In genomic region chr1:198628064-198628455, GRCh38 we compare ENCODE assay signal across 19 cellular contexts. TPM values are rescaled to one million over a fixed set of nuclear protein-coding genes. Genes with fewer than 3 reads are reported as not detected.
DNase-seq lines count a peak whose midpoint lies in the region; ATAC-seq, FAIRE-seq and TF ChIP-seq lines count a peak whose summit lies in the region.
"Had no signal": no experiment of that assay in that cellular context is flagged by ENCODE, and none has a peak within 500 bp of the region (broad histone marks: within the 10 kb centered on the region; RNA-seq: fewer than 3 reads in every experiment).

No MANE protein-coding gene starts in this region.

- no peaks in the 10 kb centered on the region for H3K4me1 ChIP-seq in kidney (ENCODE audit: control insufficient read depth in 1 of 2, insufficient read depth in 1 of 2, low read depth in 1 of 2, low read length in 2 of 2)
- H3K4me1 ChIP-seq: prostate gland had no signal

- no peak for FAIRE-seq in kidney (lab: Jason Lieb, UNC)

- TF ChIP-seq CTCF in SU-DHL-6 (IDR thresholded peaks at IDR 0.05; ENCODE audit: insufficient read depth, low read length, poor library complexity, severe bottlenecking) (no peak), lower leg skin (IDR thresholded peaks at IDR 0.05) (no peak), coronary artery (IDR thresholded peaks at IDR 0.05) (no peak), kidney (IDR thresholded peaks at IDR 0.05; ENCODE audit: borderline replicate concordance, extremely low read depth, insufficient read depth) (no peak)

- peak overlapping the region; percentile 28 for H3K4me3 Mint-ChIP-seq in activated naive CD4-positive, alpha-beta T cell treated with anti-CD3 and anti-CD28 coated beads for 36 hours
- H3K4me3 Mint-ChIP-seq in central memory CD8-positive, alpha-beta T cell: peak overlapping the region; percentile 42
- peak overlapping the region; percentile 40 for H3K4me3 Mint-ChIP-seq in stimulated activated effector memory CD8-positive, alpha-beta T cell treated with anti-CD3 and anti-CD28 coated beads, Interleukin-12 subunit alpha, Interleukin-12 subunit beta, amount 100 ng/mL, for 72 hours

- peak overlapping the region; percentile 95 for H3K4me2 ChIP-seq in SU-DHL-6 (ENCODE audit: low read depth, low read length, poor library complexity, severe bottlenecking)
- H3K4me2 ChIP-seq: hepatocyte had no signal

- no peaks in the 10 kb centered on the region for H3K27me3 ChIP-seq in SU-DHL-6 (ENCODE audit: low read length)
- H3K27me3 ChIP-seq: hepatocyte had no signal

- H3K4me1 Mint-ChIP-seq in activated naive CD4-positive, alpha-beta T cell treated with anti-CD3 and anti-CD28 coated beads for 36 hours (ENCODE audit: low read depth): peaks cover 92% of the 10 kb centered on the region
- peaks cover 83% of the 10 kb centered on the region for H3K4me1 Mint-ChIP-seq in central memory CD8-positive, alpha-beta T cell
- H3K4me1 Mint-ChIP-seq in stimulated activated effector memory CD8-positive, alpha-beta T cell treated with anti-CD3 and anti-CD28 coated beads, Interleukin-12 subunit alpha, Interleukin-12 subunit beta, amount 100 ng/mL, for 72 hours: peaks cover 61% of the 10 kb centered on the region

- intact Hi-C loops in activated naive CD4-positive, alpha-beta T cell treated with anti-CD3 and anti-CD28 coated beads for 36 hours (cut with micrococcal nuclease): no loop called here
- intact Hi-C loops in lower leg skin (cut with DNase I; ENCODE audit: low total_unique reads): no loop called here
- intact Hi-C loops in kidney (cut with DNase I): no loop called here

- no peaks in the 10 kb centered on the region for H3K9me2 ChIP-seq in SU-DHL-6 (replicated peaks; ENCODE audit: insufficient read depth, low read length)

- peaks cover 7% of the 10 kb centered on the region for H3K36me3 Mint-ChIP-seq in activated naive CD4-positive, alpha-beta T cell treated with anti-CD3 and anti-CD28 coated beads for 36 hours (ENCODE audit: low read depth)
- H3K36me3 Mint-ChIP-seq in central memory CD8-positive, alpha-beta T cell (ENCODE audit: insufficient read depth): peaks cover 10% of the 10 kb centered on the region
- H3K36me3 Mint-ChIP-seq in stimulated activated effector memory CD8-positive, alpha-beta T cell treated with anti-CD3 and anti-CD28 coated beads, Interleukin-12 subunit alpha, Interleukin-12 subunit beta, amount 100 ng/mL, for 72 hours: no peaks in the 10 kb centered on the region

- peak overlapping the region; percentile 87 for H3K27ac Mint-ChIP-seq in activated naive CD4-positive, alpha-beta T cell treated with anti-CD3 and anti-CD28 coated beads for 36 hours
- H3K27ac Mint-ChIP-seq in central memory CD8-positive, alpha-beta T cell (ENCODE audit: low read depth): peak overlapping the region; percentile 87
- H3K27ac Mint-ChIP-seq in stimulated activated effector memory CD8-positive, alpha-beta T cell treated with anti-CD3 and anti-CD28 coated beads, Interleukin-12 subunit alpha, Interleukin-12 subunit beta, amount 100 ng/mL, for 72 hours: peak overlapping the region; percentile 81

- H3K9me3 Mint-ChIP-seq in activated naive CD4-positive, alpha-beta T cell treated with anti-CD3 and anti-CD28 coated beads for 36 hours: peaks cover 2% of the 10 kb centered on the region
- H3K9me3 Mint-ChIP-seq in central memory CD8-positive, alpha-beta T cell: peaks cover 7% of the 10 kb centered on the region
- H3K9me3 Mint-ChIP-seq in stimulated activated effector memory CD8-positive, alpha-beta T cell treated with anti-CD3 and anti-CD28 coated beads, Interleukin-12 subunit alpha, Interleukin-12 subunit beta, amount 100 ng/mL, for 72 hours: peaks cover 3% of the 10 kb centered on the region

- no peak for TF ChIP-seq POLR2A in lower leg skin (IDR thresholded peaks at IDR 0.05)

- no peak for DNase-seq in activated naive CD4-positive, alpha-beta T cell treated with anti-CD3 and anti-CD28 coated beads for 36 hours
- no peak for DNase-seq in activated naive CD4-positive, alpha-beta T cell (lab: John Stamatoyannopoulos, UW)
- DNase-seq in central memory CD8-positive, alpha-beta T cell (ENCODE audit: low spot score in 2 of 2): no peak
- DNase-seq in stimulated activated effector memory CD8-positive, alpha-beta T cell treated with anti-CD3 and anti-CD28 coated beads, Interleukin-12 subunit alpha, Interleukin-12 subunit beta, amount 100 ng/mL, for 72 hours (ENCODE audit: low spot score in 2 of 2): no peak
- DNase-seq in lower leg skin (ENCODE audit: low spot score in 2 of 2) (no peak), coronary artery (ENCODE audit: low spot score) (no peak), kidney (no peak)
- DNase-seq: activated CD4-positive, alpha-beta T cell treated with anti-CD3 and anti-CD28 coated beads, Interleukin-2, amount 50 U/mL, for 1 hour; cerebellar nuclear complex; DMS53; NCI-H1694; stimulated activated CD4-positive, alpha-beta T cell treated with anti-CD3 and anti-CD28 coated beads, Interleukin-15, amount 100 ng/mL, for 24 hours had no signal

- no peak overlapping the region for H2AFZ ChIP-seq in SU-DHL-6 (ENCODE audit: low read depth, low read length, severe bottlenecking)
- H2AFZ ChIP-seq: hepatocyte had no signal

- H3K79me2 ChIP-seq in SU-DHL-6 (ENCODE audit: insufficient read depth, low read length): peaks cover 63% of the 10 kb centered on the region
- H3K79me2 ChIP-seq: hepatocyte had no signal

- peak overlapping the region; percentile 100 for H3K27ac ChIP-seq in SU-DHL-6 (ENCODE audit: low read depth, low read length)
- no peak overlapping the region for H3K27ac ChIP-seq in coronary artery
- H3K27ac ChIP-seq in kidney (ENCODE audit: low read depth in 2 of 2, low read length in 2 of 2): no peak overlapping the region
- H3K27ac ChIP-seq: hepatocyte, prostate gland, thoracic aorta had no signal

- H3K36me3 ChIP-seq in SU-DHL-6 (ENCODE audit: low read length) (no peaks in the 10 kb centered on the region), kidney (ENCODE audit: control insufficient read depth in 1 of 2, insufficient read depth in 2 of 2, low read length in 2 of 2) (no peaks in the 10 kb centered on the region)
- H3K36me3 ChIP-seq: prostate gland, thoracic aorta had no signal

- no peaks in the 10 kb centered on the region for H3K9me3 ChIP-seq in SU-DHL-6 (ENCODE audit: insufficient read depth, low read length)
- H3K9me3 ChIP-seq in kidney (ENCODE audit: control insufficient read depth in 1 of 2, low read length in 2 of 2): no peaks in the 10 kb centered on the region
- H3K9me3 ChIP-seq: prostate gland, thoracic aorta had no signal

- H3F3A ChIP-seq in SU-DHL-6 (ENCODE audit: insufficient read depth): peaks cover 83% of the 10 kb centered on the region

- CTCF ChIA-PET in activated naive CD4-positive, alpha-beta T cell treated with anti-CD3 and anti-CD28 coated beads for 36 hours (lab: Charles Lee): no interaction called here

- no peaks in the 10 kb centered on the region for H3K27me3 Mint-ChIP-seq in activated naive CD4-positive, alpha-beta T cell treated with anti-CD3 and anti-CD28 coated beads for 36 hours (ENCODE audit: low read depth)
- H3K27me3 Mint-ChIP-seq in central memory CD8-positive, alpha-beta T cell: no peaks in the 10 kb centered on the region

- H3K4me3 ChIP-seq in SU-DHL-6 (ENCODE audit: insufficient read depth, low read length, poor library complexity, severe bottlenecking) (peak overlapping the region; percentile 52), lower leg skin (ENCODE audit: low read depth, poor library complexity, severe bottlenecking) (no peak overlapping the region), coronary artery (no peak overlapping the region), kidney (ENCODE audit: low read length in 2 of 2) (no peak overlapping the region)
- H3K4me3 ChIP-seq: hepatocyte, prostate gland, thoracic aorta had no signal

- no peak for ATAC-seq in central memory CD8-positive, alpha-beta T cell (replicated peaks; ENCODE audit: extremely low read depth, poor library complexity, severe bottlenecking)
- ATAC-seq in stimulated activated effector memory CD8-positive, alpha-beta T cell treated with anti-CD3 and anti-CD28 coated beads, Interleukin-12 subunit alpha, Interleukin-12 subunit beta, amount 100 ng/mL, for 72 hours: no peak
- ATAC-seq: HCT116, Panc1 had no signal

- H3K9ac ChIP-seq in SU-DHL-6 (ENCODE audit: low read length): peak overlapping the region; percentile 73
- H3K9ac ChIP-seq in kidney (ENCODE audit: low read length in 2 of 2): no peak overlapping the region

- no peaks in the 10 kb centered on the region for H4K20me1 ChIP-seq in SU-DHL-6 (ENCODE audit: low read depth, low read length)

RNA-seq across cellular contexts. Expression of gene PTPRC, which starts 10.8 kb away (rescaled TPM):
- 100 to 1,000 TPM; 689 to 714 TPM for total RNA-seq in activated naive CD4-positive, alpha-beta T cell treated with anti-CD3 and anti-CD28 coated beads for 36 hours
- 1 to 10 TPM; 4.0 to 8.3 (median 4.7) TPM for total RNA-seq in lower leg skin
- total RNA-seq in kidney: 60.2 TPM
- 1.4 TPM for polyA plus RNA-seq in kidney (ENCODE audit: insufficient read depth, low read depth, low replicate concordance)
- total RNA-seq: NCI-H460 had no signal
- polyA plus RNA-seq: hepatocyte had no signal

Comparison
In these comparisons a context has a peak if more than half of its experiments do, and no peak if none do; other contexts are left out.
1. RNA of gene PTPRC, which starts 10.8 kb away (total RNA-seq): 689 to 714 TPM in activated naive CD4-positive, alpha-beta T cell treated with anti-CD3 and anti-CD28 coated beads for 36 hours; 60.2 TPM in kidney (single experiment) and 4.0 to 8.3 TPM in lower leg skin; every median in the first group is over 10 times any median in the second.
2. Peak in every context shown above with its lines, with median percentiles within 50 percentile points of each other: H3K27ac Mint-ChIP-seq and H3K4me3 Mint-ChIP-seq.